ENCODE assay signal across 1 cellular context in the genomic region with DNA sequence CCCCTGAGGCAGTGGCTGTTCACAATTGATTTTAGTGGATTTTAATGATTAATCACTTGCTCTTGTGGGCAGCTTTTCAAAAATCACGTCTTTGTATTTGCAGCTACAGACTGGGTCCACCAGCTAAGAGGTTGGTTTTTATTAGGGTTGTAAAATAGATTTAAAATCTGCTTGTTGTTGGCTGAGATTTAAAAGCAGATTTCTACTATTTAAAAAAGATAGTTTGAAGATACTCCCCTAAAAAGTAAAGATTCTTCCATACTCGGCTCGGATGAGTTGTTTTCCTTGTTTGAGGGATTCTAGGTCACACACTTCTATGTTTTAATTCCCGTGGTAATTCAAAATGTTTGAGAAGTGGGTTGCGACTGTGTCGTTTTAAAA.
TF ChIP-seq lines count a peak whose summit lies in the region.

No MANE protein-coding gene starts in this region.

TF ChIP-seq in HepG2, 621 proteins besides CTCF, POLR2A, EP300 and RAD21 (continued from another document):
- TF ChIP-seq MEF2D (CRISPR knock-in tag; IDR thresholded peaks at IDR 0.05) (0 out of 2 replicates have a peak, but pooled peaks have one; percentile 4), ZNF431 (CRISPR knock-in tag; IDR thresholded peaks at IDR 0.05; ENCODE audit: borderline replicate concordance, low read depth) (peak; percentile 20; the same call in 1 of the 2 replicates), TOE1 (CRISPR knock-in tag; IDR thresholded peaks at IDR 0.05) (0 out of 2 replicates have a peak, but pooled peaks have one; percentile 14)
TF ChIP-seq in HepG2: peak in this region for 3.
